ENCODE assay signal across 39 cellular contexts in genomic region chr7:107627002-107627401, GRCh38. TPM values are rescaled to one million over a fixed set of nuclear protein-coding genes. Genes with fewer than 3 reads are reported as not detected.
"Had no signal": no experiment of that assay in that cellular context is flagged by ENCODE, and none has a peak within 500 bp of the region (broad histone marks: within the 10 kb centered on the region; RNA-seq: fewer than 3 reads in every experiment).

No MANE protein-coding gene starts in this region.

- ATAC-seq: activated naive CD4-positive, alpha-beta T cell treated with anti-CD3 and anti-CD28 coated beads, Interleukin-2, amount 50 U/mL, for 72 hours; activated naive CD8-positive, alpha-beta T cell treated with anti-CD3 and anti-CD28 coated beads, Interleukin-2, amount 50 U/mL, for 24 hours; activated T-cell treated with anti-CD3 and anti-CD28 coated beads, Interleukin-2, amount 50 U/mL, for 4 hours; activated T-cell treated with anti-CD3 and anti-CD28 coated beads, Interleukin-2, amount 50 U/mL, for 72 hours; activated T-helper 17 cell treated with anti-CD3 and anti-CD28 coated beads, Interleukin-2, amount 50 U/mL, for 72 hours; body of pancreas had no signal

- H3K36me3 Mint-ChIP-seq: activated naive CD4-positive, alpha-beta T cell treated with anti-CD3 and anti-CD28 coated beads, Interleukin-2, amount 50 U/mL, for 72 hours; brain had no signal

- H3K27me3 Mint-ChIP-seq: activated naive CD4-positive, alpha-beta T cell treated with anti-CD3 and anti-CD28 coated beads, Interleukin-2, amount 10 ng/mL, durations not matched to agents 7 days and 5 days; activated naive CD4-positive, alpha-beta T cell treated with anti-CD3 and anti-CD28 coated beads, Interleukin-2, amount 50 U/mL, for 24 hours; activated naive CD8-positive, alpha-beta T cell; activated naive CD8-positive, alpha-beta T cell treated with anti-CD3 and anti-CD28 coated beads for 36 hours; activated naive CD8-positive, alpha-beta T cell treated with anti-CD3 and anti-CD28 coated beads, Interleukin-2, amount 10 ng/mL, durations not matched to agents 7 days and 5 days; activated naive CD8-positive, alpha-beta T cell treated with anti-CD3 and anti-CD28 coated beads, Interleukin-2, amount 50 U/mL, for 24 hours; activated T-cell treated with anti-CD3 and anti-CD28 coated beads, Interleukin-2, amount 50 U/mL, for 24 hours; activated T-helper 17 cell treated with anti-CD3 and anti-CD28 coated beads, Interleukin-2, amount 50 U/mL, for 72 hours; brain; central memory CD8-positive, alpha-beta T cell had no signal

- H3K4me3 Mint-ChIP-seq: activated naive CD4-positive, alpha-beta T cell treated with anti-CD3 and anti-CD28 coated beads for 36 hours; activated naive CD4-positive, alpha-beta T cell treated with anti-CD3 and anti-CD28 coated beads, Interleukin-2, amount 10 ng/mL, durations not matched to agents 7 days and 5 days; activated naive CD4-positive, alpha-beta T cell treated with anti-CD3 and anti-CD28 coated beads, Interleukin-2, amount 50 U/mL, for 24 hours; activated naive CD8-positive, alpha-beta T cell; activated naive CD8-positive, alpha-beta T cell treated with anti-CD3 and anti-CD28 coated beads for 36 hours; activated naive CD8-positive, alpha-beta T cell treated with anti-CD3 and anti-CD28 coated beads, Interleukin-2, amount 10 ng/mL, durations not matched to agents 7 days and 5 days; activated naive CD8-positive, alpha-beta T cell treated with anti-CD3 and anti-CD28 coated beads, Interleukin-2, amount 50 U/mL, for 24 hours; activated T-cell treated with anti-CD3 and anti-CD28 coated beads, Interleukin-2, amount 50 U/mL, for 24 hours; activated T-cell treated with anti-CD3 and anti-CD28 coated beads, Interleukin-2, amount 50 U/mL, for 4 hours; activated T-cell treated with anti-CD3 and anti-CD28 coated beads, Interleukin-2, amount 50 U/mL, for 72 hours; activated T-helper 1 cell treated with anti-CD3 and anti-CD28 coated beads, Interleukin-12 subunit alpha, Interleukin-12 subunit beta, Interleukin-2, Interleukin-4 antibody, amounts not matched to agents 30 ng/mL and 10 ng/mL and 1 ng/mL, durations not matched to agents 14 hours and 24 hours and 36 hours; activated T-helper 17 cell treated with anti-CD3 and anti-CD28 coated beads, Interleukin-2, amount 50 U/mL, for 72 hours; brain; central memory CD8-positive, alpha-beta T cell had no signal

- H3K4me1 ChIP-seq: adrenal gland, ascending aorta, body of pancreas, breast epithelium had no signal

- H3K4me1 Mint-ChIP-seq: activated naive CD4-positive, alpha-beta T cell treated with anti-CD3 and anti-CD28 coated beads, Interleukin-2, amount 50 U/mL, for 24 hours; activated naive CD8-positive, alpha-beta T cell treated with anti-CD3 and anti-CD28 coated beads for 36 hours; activated T-helper 17 cell treated with anti-CD3 and anti-CD28 coated beads, Interleukin-2, amount 50 U/mL, for 72 hours; brain; central memory CD8-positive, alpha-beta T cell had no signal

- DNase-seq: activated effector memory CD4-positive, alpha-beta T cell treated with anti-CD3 and anti-CD28 coated beads, Interleukin-2, amount 50 U/mL, for 16 hours; activated effector memory CD4-positive, alpha-beta T cell treated with Interleukin-2 at 50 U/mL for 16 hours; activated gamma-delta T cell; activated gamma-delta T cell treated with Interleukin-2 at 50 U/mL for 16 hours; activated naive CD4-positive, alpha-beta T cell; activated naive CD4-positive, alpha-beta T cell treated with anti-CD3 and anti-CD28 coated beads for 36 hours; activated naive CD4-positive, alpha-beta T cell treated with anti-CD3 and anti-CD28 coated beads, Interleukin-2, amount 10 ng/mL, durations not matched to agents 7 days and 5 days; activated naive CD4-positive, alpha-beta T cell treated with anti-CD3 and anti-CD28 coated beads, Interleukin-2, amount 50 U/mL, for 16 hours; activated naive CD4-positive, alpha-beta T cell treated with Interleukin-2 at 50 U/mL for 16 hours; activated naive CD8-positive, alpha-beta T cell treated with anti-CD3 and anti-CD28 coated beads for 36 hours; activated naive CD8-positive, alpha-beta T cell treated with anti-CD3 and anti-CD28 coated beads, Interleukin-2, amount 10 ng/mL, durations not matched to agents 7 days and 5 days; activated naive CD8-positive, alpha-beta T cell treated with anti-CD3 and anti-CD28 coated beads, Interleukin-2, amount 50 U/mL, for 24 hours; activated T-cell treated with anti-CD3 and anti-CD28 coated beads, Interleukin-2, amount 50 U/mL, for 24 hours; activated T-cell treated with anti-CD3 and anti-CD28 coated beads, Interleukin-2, amount 50 U/mL, for 4 hours; activated T-cell treated with anti-CD3 and anti-CD28 coated beads, Interleukin-2, amount 50 U/mL, for 48 hours; activated T-cell treated with anti-CD3 and anti-CD28 coated beads, Interleukin-2, amount 50 U/mL, for 72 hours; adrenal gland; amniotic stem cell; amygdala; anterior cingulate cortex; aorta; body of pancreas; brain microvascular endothelial cell; caudate nucleus; central memory CD4-positive, alpha-beta T cell; cerebellar nuclear complex had no signal

- H3K27ac ChIP-seq: adrenal gland, ascending aorta, body of pancreas, brain microvascular endothelial cell, breast epithelium, cardiac muscle cell had no signal

- H3K9me3 ChIP-seq: adrenal gland, ascending aorta, body of pancreas, breast epithelium had no signal

- FAIRE-seq: astrocyte, bronchial epithelial cell had no signal

- H3K4me3 ChIP-seq: adrenal gland, ascending aorta, body of pancreas, breast epithelium, cardiac muscle cell had no signal

- H3K9me3 Mint-ChIP-seq: activated naive CD8-positive, alpha-beta T cell treated with anti-CD3 and anti-CD28 coated beads for 36 hours; activated naive CD8-positive, alpha-beta T cell treated with anti-CD3 and anti-CD28 coated beads, Interleukin-2, amount 50 U/mL, for 24 hours; activated T-helper 17 cell treated with anti-CD3 and anti-CD28 coated beads, Interleukin-2, amount 50 U/mL, for 72 hours; central memory CD8-positive, alpha-beta T cell had no signal

- H3K27me3 ChIP-seq: adrenal gland, ascending aorta, body of pancreas, brain microvascular endothelial cell, breast epithelium, cardiac muscle cell had no signal

- H3K36me3 ChIP-seq: adrenal gland, brain microvascular endothelial cell, breast epithelium, cardiac muscle cell had no signal

- H3K27ac Mint-ChIP-seq: activated naive CD4-positive, alpha-beta T cell treated with anti-CD3 and anti-CD28 coated beads for 36 hours; activated naive CD4-positive, alpha-beta T cell treated with anti-CD3 and anti-CD28 coated beads, Interleukin-2, amount 10 ng/mL, durations not matched to agents 7 days and 5 days; activated naive CD4-positive, alpha-beta T cell treated with anti-CD3 and anti-CD28 coated beads, Interleukin-2, amount 50 U/mL, for 24 hours; activated naive CD4-positive, alpha-beta T cell treated with anti-CD3 and anti-CD28 coated beads, Interleukin-2, amount 50 U/mL, for 72 hours; activated naive CD8-positive, alpha-beta T cell; activated naive CD8-positive, alpha-beta T cell treated with anti-CD3 and anti-CD28 coated beads for 36 hours; activated naive CD8-positive, alpha-beta T cell treated with anti-CD3 and anti-CD28 coated beads, Interleukin-2, amount 10 ng/mL, durations not matched to agents 7 days and 5 days; activated naive CD8-positive, alpha-beta T cell treated with anti-CD3 and anti-CD28 coated beads, Interleukin-2, amount 50 U/mL, for 24 hours; activated T-cell treated with anti-CD3 and anti-CD28 coated beads, Interleukin-2, amount 50 U/mL, for 24 hours; activated T-cell treated with anti-CD3 and anti-CD28 coated beads, Interleukin-2, amount 50 U/mL, for 72 hours; activated T-helper 1 cell treated with anti-CD3 and anti-CD28 coated beads, Interleukin-12 subunit alpha, Interleukin-12 subunit beta, Interleukin-2, Interleukin-4 antibody, amounts not matched to agents 30 ng/mL and 10 ng/mL and 1 ng/mL, durations not matched to agents 14 hours and 24 hours and 36 hours; activated T-helper 17 cell treated with anti-CD3 and anti-CD28 coated beads, Interleukin-2, amount 50 U/mL, for 72 hours; activated T-helper 2 cell treated with anti-CD3 and anti-CD28 coated beads, Interferon-gamma antibody, Interleukin-2, Interleukin-4, amounts not matched to agents 10 μg/mL and 5 μg/mL and 100 μg/mL, durations not matched to agents 14 hours and 24 hours and 36 hours; brain had no signal

RNA-seq across cellular contexts. Expression of gene SLC26A4, which starts 33.6 kb away (rescaled TPM):
- polyA plus RNA-seq: cardiac muscle cell had no signal
